In the genomic region with DNA sequence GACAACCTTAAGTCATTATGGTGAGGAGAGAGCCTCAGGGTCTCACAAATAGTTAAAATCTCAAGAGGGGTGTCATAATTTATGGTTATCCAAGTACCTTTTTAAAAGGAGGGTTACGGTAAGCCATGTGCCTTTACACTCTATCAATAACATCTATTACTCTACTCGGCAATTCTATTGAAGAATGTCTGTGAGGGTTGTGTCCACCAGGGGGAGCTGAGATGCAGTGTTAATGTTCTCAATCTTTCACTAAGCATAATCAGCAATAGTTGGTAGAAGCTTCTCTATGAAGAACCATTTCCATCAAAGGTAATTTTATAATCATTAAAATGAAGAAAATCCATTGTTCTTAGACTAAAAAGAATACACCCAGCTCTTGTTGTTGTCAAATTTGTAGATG, we compare ENCODE assay signal across 8 cellular contexts.
A peak's percentile ranks its signal among the peaks of the same experiment; 100 is the strongest.
DNase-seq lines count a peak whose midpoint lies in the region; ATAC-seq and TF ChIP-seq lines count a peak whose summit lies in the region.

No MANE protein-coding gene starts in this region.

- peaks cover 2% of the 10 kb centered on the region for H3K9me3 Mint-ChIP-seq in progenitor cell of endocrine pancreas (ENCODE audit: low read depth)

- intact Hi-C loops in thyroid gland (cut with DNase I) = no loop called here

- no peaks in the 10 kb centered on the region for H3K4me1 ChIP-seq in thyroid gland

- H3K4me3 Mint-ChIP-seq in progenitor cell of endocrine pancreas (ENCODE audit: low read depth) = no peak overlapping the region

- H3K4me1 Mint-ChIP-seq in progenitor cell of endocrine pancreas (ENCODE audit: low read depth) = peaks cover 23% of the 10 kb centered on the region

- WGBS in thyroid gland, 2 donors = 61 to 63% methylated on average over 2 of the region's 2 CpGs

- ATAC-seq in GM21526 (IDR thresholded peaks at IDR 0.05; ENCODE audit: low FRiP score, unreplicated experiment) = peak; percentile 90

- no peaks in the 10 kb centered on the region for H3K27me3 Mint-ChIP-seq in progenitor cell of endocrine pancreas

- H3K9me3 ChIP-seq in thyroid gland = no peaks in the 10 kb centered on the region

- H3K36me3 ChIP-seq in thyroid gland = no peaks in the 10 kb centered on the region

- DNase-seq in HUDEP-2 (lab: John Stamatoyannopoulos, UW; ENCODE audit: unreplicated experiment in 76 of 76) (peak in 51 of 76 experiments; percentile 0 to 62 (median 18)), T-helper 9 cell (peak; percentile 1), erythroblast (lab: John Stamatoyannopoulos, UW) (peak; percentile 62 to 79), progenitor cell of endocrine pancreas (ENCODE audit: low spot score, unreplicated experiment) (no peak), thyroid gland (no peak), DMS79 (lab: John Stamatoyannopoulos, UW) (no peak)

- no peaks in the 10 kb centered on the region for H3K27me3 ChIP-seq in thyroid gland

- TF ChIP-seq CTCF in GM12873 (IDR thresholded peaks at IDR 0.05; ENCODE audit: insufficient read depth, low read depth, low read length, missing control alignments) = peak; percentile 73
- peak; percentile 48 for TF ChIP-seq CTCF in progenitor cell of endocrine pancreas (IDR thresholded peaks at IDR 0.05; ENCODE audit: unreplicated experiment)
- TF ChIP-seq CTCF in thyroid gland (IDR thresholded peaks at IDR 0.05) = no peak

- no peak overlapping the region for H3K27ac Mint-ChIP-seq in progenitor cell of endocrine pancreas

- no peak overlapping the region for H3K4me3 ChIP-seq in thyroid gland (replicated peaks in 1 of 3)

- no peak for TF ChIP-seq POLR2A in erythroblast (IDR thresholded peaks at IDR 0.05; ENCODE audit: low read length)
- no peak for TF ChIP-seq POLR2A in thyroid gland (IDR thresholded peaks at IDR 0.05)

- H3K36me3 Mint-ChIP-seq in progenitor cell of endocrine pancreas (ENCODE audit: insufficient read depth) = no peaks in the 10 kb centered on the region

- no peak overlapping the region for H3K27ac ChIP-seq in thyroid gland

Comparison
In these comparisons a context has a peak if more than half of its experiments do, and no peak if none do; other contexts are left out.
1. CTCF ChIP-seq: peak in GM12873 (single experiment) and progenitor cell of endocrine pancreas (single experiment); none in thyroid gland (0 of 6).
2. DNase-seq: peak in HUDEP-2 (51 of 76), T-helper 9 cell (single experiment) and erythroblast (2 of 2); none in progenitor cell of endocrine pancreas (single experiment), thyroid gland (0 of 2) and DMS79 (single experiment).